In the genomic region with DNA sequence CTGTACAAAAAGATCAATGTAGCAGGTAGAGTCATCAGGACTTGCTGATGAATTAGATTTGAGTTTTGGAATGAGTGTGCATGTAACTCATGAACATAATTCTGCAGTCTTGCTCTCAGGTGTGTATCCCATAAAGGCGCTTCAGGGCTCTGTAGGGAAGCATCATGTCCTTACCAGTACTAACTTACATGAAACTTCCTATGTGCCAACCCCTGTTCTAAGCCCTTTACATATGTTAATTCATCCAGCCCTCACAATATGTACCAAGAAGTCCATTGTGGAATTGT, we compare ENCODE assay signal across 17 cellular contexts. TPM values are rescaled to one million over a fixed set of nuclear protein-coding genes. Genes with fewer than 3 reads are reported as not detected.
DNase-seq lines count a peak whose midpoint lies in the region; ATAC-seq lines count a peak whose summit lies in the region.
"Had no signal": no experiment of that assay in that cellular context is flagged by ENCODE, and none has a peak within 500 bp of the region (broad histone marks: within the 10 kb centered on the region; RNA-seq: fewer than 3 reads in every experiment).

No MANE protein-coding gene starts in this region.

- no peaks in the 10 kb centered on the region for H3K9me3 Mint-ChIP-seq in activated T-cell treated with anti-CD3 and anti-CD28 coated beads, Interleukin-2, amount 50 U/mL, for 4 hours
- no peaks in the 10 kb centered on the region for H3K9me3 Mint-ChIP-seq in stimulated activated memory B cell treated with anti-CD40 and anti-IgM and Interleukin-4, amounts not matched to agents 10 μg/mL and 1 μg/mL and 100 μg/mL, for 72 hours

- DNase-seq in activated T-cell treated with anti-CD3 and anti-CD28 coated beads, Interleukin-2, amount 50 U/mL, for 4 hours, result no peak
- no peak for DNase-seq in activated T-cell treated with anti-CD3 and anti-CD28 coated beads, Interleukin-2, amount 50 U/mL, for 1 hour
- no peak for DNase-seq in cerebellar nuclear complex (lab: John Stamatoyannopoulos, UW)
- DNase-seq in activated CD4-positive, alpha-beta T cell treated with anti-CD3 and anti-CD28 coated beads, Interleukin-2, amount 50 U/mL, for 1 hour, result no peak
- DNase-seq in NCI-H345 (lab: John Stamatoyannopoulos, UW), result no peak
- DNase-seq: 8988T, dorsolateral prefrontal cortex, mesenchymal stem cell, NCI-H1694 treated with DMSO at 0.1 percent for 48 hours, nucleus accumbens, small intestine, thyroid gland had no signal

- H3K4me3 Mint-ChIP-seq in activated T-cell treated with anti-CD3 and anti-CD28 coated beads, Interleukin-2, amount 50 U/mL, for 4 hours, result no peak overlapping the region
- H3K4me3 Mint-ChIP-seq in stimulated activated memory B cell treated with anti-CD40 and anti-IgM and Interleukin-4, amounts not matched to agents 10 μg/mL and 1 μg/mL and 100 μg/mL, for 72 hours, result no peak overlapping the region

- H3K27me3 Mint-ChIP-seq in activated T-cell treated with anti-CD3 and anti-CD28 coated beads, Interleukin-2, amount 50 U/mL, for 4 hours (ENCODE audit: low read depth), result peaks cover 11% of the 10 kb centered on the region
- no peaks in the 10 kb centered on the region for H3K27me3 Mint-ChIP-seq in stimulated activated memory B cell treated with anti-CD40 and anti-IgM and Interleukin-4, amounts not matched to agents 10 μg/mL and 1 μg/mL and 100 μg/mL, for 72 hours

- no peaks in the 10 kb centered on the region for H3K36me3 Mint-ChIP-seq in activated T-cell treated with anti-CD3 and anti-CD28 coated beads, Interleukin-2, amount 50 U/mL, for 4 hours (ENCODE audit: insufficient read depth)
- H3K36me3 Mint-ChIP-seq in stimulated activated memory B cell treated with anti-CD40 and anti-IgM and Interleukin-4, amounts not matched to agents 10 μg/mL and 1 μg/mL and 100 μg/mL, for 72 hours, result no peaks in the 10 kb centered on the region

- H3K4me1 Mint-ChIP-seq in activated T-cell treated with anti-CD3 and anti-CD28 coated beads, Interleukin-2, amount 50 U/mL, for 4 hours (ENCODE audit: low read depth), result peaks cover 14% of the 10 kb centered on the region
- H3K4me1 Mint-ChIP-seq in stimulated activated memory B cell treated with anti-CD40 and anti-IgM and Interleukin-4, amounts not matched to agents 10 μg/mL and 1 μg/mL and 100 μg/mL, for 72 hours, result peaks cover 53% of the 10 kb centered on the region

- peak overlapping the region; percentile 65 for H3K27ac Mint-ChIP-seq in stimulated activated memory B cell treated with anti-CD40 and anti-IgM and Interleukin-4, amounts not matched to agents 10 μg/mL and 1 μg/mL and 100 μg/mL, for 72 hours

- ATAC-seq in activated T-cell treated with anti-CD3 and anti-CD28 coated beads, Interleukin-2, amount 50 U/mL, for 4 hours, result peak; percentile 25 to 47
- ATAC-seq in GM21529 (IDR thresholded peaks at IDR 0.05; ENCODE audit: unreplicated experiment), result peak; percentile 49
- ATAC-seq in HG03175 (IDR thresholded peaks at IDR 0.05; ENCODE audit: unreplicated experiment), result peak; percentile 43
- ATAC-seq in stimulated activated memory B cell treated with anti-CD40 and anti-IgM and Interleukin-4, amounts not matched to agents 10 μg/mL and 1 μg/mL and 100 μg/mL, for 72 hours, result peak; percentile 70

RNA-seq across cellular contexts. Expression of gene FCRLB, which starts 2.1 kb away (rescaled TPM):
- total RNA-seq in activated T-cell treated with anti-CD3 and anti-CD28 coated beads, Interleukin-2, amount 50 U/mL, for 4 hours, result under 1 TPM in 2 of 3 donors, not detected in 1; 0.14 to 0.18 TPM

RNA-seq across cellular contexts. Expression of gene FCRLA, which starts 12.2 kb away (rescaled TPM):
- total RNA-seq in activated T-cell treated with anti-CD3 and anti-CD28 coated beads, Interleukin-2, amount 50 U/mL, for 4 hours, result under 1 TPM; 0.24 to 0.38 (median 0.28) TPM
- total RNA-seq: thyroid gland had no signal

RNA-seq across cellular contexts. Expression of gene DUSP12, which starts 30.3 kb away (rescaled TPM):
- total RNA-seq in activated T-cell treated with anti-CD3 and anti-CD28 coated beads, Interleukin-2, amount 50 U/mL, for 4 hours, result 10 to 100 TPM; 41.7 to 45.1 (median 41.7) TPM

RNA-seq across cellular contexts. Expression of gene ATF6, which starts 46.9 kb away (rescaled TPM):
- total RNA-seq in activated T-cell treated with anti-CD3 and anti-CD28 coated beads, Interleukin-2, amount 50 U/mL, for 4 hours, result 10 to 100 TPM; 20.0 to 26.2 (median 24.8) TPM

RNA-seq across cellular contexts. Expression of gene FCGR2B, which starts 56.3 kb away (rescaled TPM):
- total RNA-seq in activated T-cell treated with anti-CD3 and anti-CD28 coated beads, Interleukin-2, amount 50 U/mL, for 4 hours, result under 1 TPM in 1 of 3 donors, not detected in 2; 0.13 TPM
- total RNA-seq: fibroblast of villous mesenchyme, SJSA1 had no signal
